Comparison of ENCODE assay signal across 9 cellular contexts in genomic region chr11:16739326-16739875, GRCh38. TPM values are rescaled to one million over a fixed set of nuclear protein-coding genes. Genes with fewer than 3 reads are reported as not detected.
DNase-seq lines count a peak whose midpoint lies in the region; ATAC-seq and TF ChIP-seq lines count a peak whose summit lies in the region.
"Had no signal": no experiment of that assay in that cellular context is flagged by ENCODE, and none has a peak within 500 bp of the region (broad histone marks: within the 10 kb centered on the region; RNA-seq: fewer than 3 reads in every experiment).

No MANE protein-coding gene starts in this region.

- H3K27ac ChIP-seq in DND-41 (ENCODE audit: low read length), result peak overlapping the region; percentile 99
- peak overlapping the region; percentile 99 for H3K27ac ChIP-seq in osteoblast (ENCODE audit: low read depth, low read length)

- peaks cover under 1% of the 10 kb centered on the region for H3K27me3 Mint-ChIP-seq in T-helper 2 cell treated with Interferon-gamma antibody and Interleukin-4, amounts not matched to agents 5 μg/mL and 100 μg/mL, for 36 hours (ENCODE audit: low read depth)

- no peak for ATAC-seq in DND-41 (ENCODE audit: insufficient read depth, low read depth)
- no peak for ATAC-seq in HG03439 (IDR thresholded peaks at IDR 0.05; ENCODE audit: unreplicated experiment)
- ATAC-seq in HG02571 (IDR thresholded peaks at IDR 0.05; ENCODE audit: unreplicated experiment), result no peak

- no peak for DNase-seq in DND-41
- peak; percentile 51 for DNase-seq in NCI-H2227 (lab: John Stamatoyannopoulos, UW; ENCODE audit: unreplicated experiment)
- no peak for DNase-seq in epithelial cell of esophagus (ENCODE audit: low read depth)
- peak; percentile 52 for DNase-seq in osteoblast (ENCODE audit: insufficient read length, low spot score, missing footprints)
- no peak for DNase-seq in T-helper 2 cell treated with Interferon-gamma antibody and Interleukin-4, amounts not matched to agents 5 μg/mL and 100 μg/mL, for 36 hours (ENCODE audit: low spot score)
- DNase-seq in foreskin melanocyte, result no peak

- H2AFZ ChIP-seq in DND-41 (ENCODE audit: low read depth, low read length) (peak overlapping the region; percentile 91), osteoblast (ENCODE audit: low read length) (peak overlapping the region; percentile 94)

- H3K36me3 Mint-ChIP-seq in T-helper 2 cell treated with Interferon-gamma antibody and Interleukin-4, amounts not matched to agents 5 μg/mL and 100 μg/mL, for 36 hours (ENCODE audit: low read depth), result peaks cover 15% of the 10 kb centered on the region

- H3K4me2 ChIP-seq in DND-41 (ENCODE audit: insufficient read depth, low read length), result peak overlapping the region; percentile 94
- peak overlapping the region; percentile 94 for H3K4me2 ChIP-seq in osteoblast (ENCODE audit: insufficient read depth, low read length)

- H3K27me3 ChIP-seq in DND-41 (ENCODE audit: insufficient read depth, low read length, poor library complexity), result no peaks in the 10 kb centered on the region
- no peaks in the 10 kb centered on the region for H3K27me3 ChIP-seq in osteoblast (ENCODE audit: insufficient read depth, low read length)

- no peak overlapping the region for H3K27ac Mint-ChIP-seq in T-helper 2 cell treated with Interferon-gamma antibody and Interleukin-4, amounts not matched to agents 5 μg/mL and 100 μg/mL, for 36 hours

- H3K9ac ChIP-seq in DND-41 (ENCODE audit: low read depth, low read length), result peak overlapping the region; percentile 82

- H3K4me1 Mint-ChIP-seq in T-helper 2 cell treated with Interferon-gamma antibody and Interleukin-4, amounts not matched to agents 5 μg/mL and 100 μg/mL, for 36 hours (ENCODE audit: low read depth), result peaks cover 21% of the 10 kb centered on the region

- no peaks in the 10 kb centered on the region for H3K9me3 Mint-ChIP-seq in T-helper 2 cell treated with Interferon-gamma antibody and Interleukin-4, amounts not matched to agents 5 μg/mL and 100 μg/mL, for 36 hours
- H3K9me3 Mint-ChIP-seq: immature natural killer cell had no signal

- H3K4me1 ChIP-seq in DND-41 (ENCODE audit: insufficient read depth, low read length) (peaks cover 43% of the 10 kb centered on the region), osteoblast (ENCODE audit: insufficient read depth, low read length) (peaks cover 15% of the 10 kb centered on the region)

- H3K9me3 ChIP-seq in DND-41 (ENCODE audit: insufficient read depth, low read length, severe bottlenecking) (no peaks in the 10 kb centered on the region), osteoblast (ENCODE audit: low read depth, low read length) (no peaks in the 10 kb centered on the region)

- H3K4me3 Mint-ChIP-seq in T-helper 2 cell treated with Interferon-gamma antibody and Interleukin-4, amounts not matched to agents 5 μg/mL and 100 μg/mL, for 36 hours, result no peak overlapping the region
- H3K4me3 Mint-ChIP-seq: immature natural killer cell had no signal

- H3K36me3 ChIP-seq in DND-41 (ENCODE audit: insufficient read depth, low read length) (peaks cover 44% of the 10 kb centered on the region), osteoblast (ENCODE audit: insufficient read depth, low read length) (peaks cover 3% of the 10 kb centered on the region)

- TF ChIP-seq CTCF in DND-41 (IDR thresholded peaks at IDR 0.05; ENCODE audit: borderline replicate concordance, extremely low read depth, low read length, poor library complexity, severe bottlenecking) (no peak), epithelial cell of esophagus (IDR thresholded peaks at IDR 0.05; ENCODE audit: insufficient read depth, low read depth, low read length, missing control alignments) (no peak), osteoblast (IDR thresholded peaks at IDR 0.05; ENCODE audit: extremely low read depth, low read depth, low read length) (no peak)

- H3K4me3 ChIP-seq in DND-41 (ENCODE audit: low read depth in 1 of 2, low read length in 2 of 2) (peak overlapping the region; percentile 65 to 68), epithelial cell of esophagus (ENCODE audit: low read length) (peak overlapping the region; percentile 94), osteoblast (ENCODE audit: insufficient read depth, low read length) (peak overlapping the region; percentile 96)

- H3K79me2 ChIP-seq in DND-41 (ENCODE audit: insufficient read depth, low read length) (peaks cover 64% of the 10 kb centered on the region), osteoblast (ENCODE audit: insufficient read depth, low read length) (peaks cover 63% of the 10 kb centered on the region)

- H4K20me1 ChIP-seq in DND-41 (ENCODE audit: insufficient read depth, low read length) (peaks cover 40% of the 10 kb centered on the region), osteoblast (ENCODE audit: insufficient read depth, low read length) (peaks cover 32% of the 10 kb centered on the region)

RNA-seq across cellular contexts. Expression of gene C11orf58, which starts 1.0 kb away (rescaled TPM):
- total RNA-seq in osteoblast, result 139 and 153 TPM in 2 replicates

Comparison
In these comparisons a context has a peak if more than half of its experiments do, and no peak if none do; other contexts are left out.
1. DNase-seq: peak in NCI-H2227 (single experiment) and osteoblast (single experiment); none in DND-41 (single experiment), epithelial cell of esophagus (single experiment), T-helper 2 cell treated with Interferon-gamma antibody and Interleukin-4, amounts not matched to agents 5 μg/mL and 100 μg/mL, for 36 hours (single experiment) and foreskin melanocyte (single experiment).
2. Peak in every context shown above with its lines, with median percentiles within 50 percentile points of each other: H3K4me3 ChIP-seq.